Comparison of ENCODE assay signal across 8 cellular contexts in the genomic region with DNA sequence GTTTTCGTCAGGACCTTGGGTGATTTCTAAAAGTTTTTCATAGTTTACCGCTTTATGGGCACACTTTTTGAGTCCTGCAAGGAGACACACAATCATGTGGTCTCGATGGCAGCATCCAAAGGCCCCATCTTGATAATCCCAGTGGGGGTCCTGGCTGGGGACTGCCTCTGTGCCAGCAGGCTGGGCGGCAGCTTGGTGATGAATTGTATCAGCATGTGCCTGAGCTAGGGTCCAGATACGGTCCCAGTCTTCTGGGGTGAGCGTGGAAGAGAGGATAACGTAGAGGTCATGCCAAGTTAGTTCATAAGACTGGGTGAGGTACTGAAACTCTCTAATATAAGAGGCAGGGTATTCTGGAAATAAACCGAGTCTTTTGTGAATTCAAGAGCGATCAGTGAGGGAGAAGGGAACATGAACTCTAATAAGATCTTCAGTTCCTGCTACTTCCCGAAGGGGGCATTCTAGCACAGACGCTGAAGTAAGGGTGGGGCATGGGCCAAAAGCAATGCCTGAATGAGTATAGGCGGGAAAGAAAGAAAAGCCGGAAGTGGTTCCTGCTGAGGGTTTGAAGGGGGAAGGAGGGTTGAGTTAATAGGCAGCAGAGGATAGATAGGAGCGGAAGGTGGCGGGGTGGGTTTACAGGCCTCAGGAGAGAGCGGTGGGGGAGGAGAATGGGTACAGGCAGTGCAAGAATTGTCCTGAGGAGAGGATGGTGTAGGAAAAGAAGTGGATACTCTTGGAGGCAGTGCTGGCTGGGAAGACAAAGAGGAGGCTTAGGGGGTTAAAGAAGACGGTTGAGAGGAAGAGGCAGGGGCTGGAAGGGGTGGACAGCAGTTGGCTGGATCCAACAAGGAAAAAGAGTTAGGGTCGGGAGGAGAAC. TPM values are rescaled to one million over a fixed set of nuclear protein-coding genes. Genes with fewer than 3 reads are reported as not detected.
DNase-seq lines count a peak whose midpoint lies in the region; ATAC-seq and TF ChIP-seq lines count a peak whose summit lies in the region.

No MANE protein-coding gene starts in this region.

- no peaks in the 10 kb centered on the region for H3K36me3 ChIP-seq in kidney epithelial cell (ENCODE audit: control insufficient read depth, insufficient read depth, low read length)

- peak overlapping the region; percentile 2 for H3K4me3 Mint-ChIP-seq in central memory CD8-positive, alpha-beta T cell

- ATAC-seq in HG02981 (IDR thresholded peaks at IDR 0.05; ENCODE audit: unreplicated experiment), result peak; percentile 85
- peak; percentile 71 for ATAC-seq in central memory CD8-positive, alpha-beta T cell (replicated peaks; ENCODE audit: extremely low read depth, poor library complexity, severe bottlenecking)
- ATAC-seq in HG02588 (IDR thresholded peaks at IDR 0.05; ENCODE audit: unreplicated experiment), result no peak

- H3K4me1 Mint-ChIP-seq in central memory CD8-positive, alpha-beta T cell, result peaks cover 11% of the 10 kb centered on the region

- H3K27ac Mint-ChIP-seq in central memory CD8-positive, alpha-beta T cell (ENCODE audit: low read depth), result peak overlapping the region; percentile 62

- peak; percentile 76 for TF ChIP-seq CTCF in kidney epithelial cell (IDR thresholded peaks at IDR 0.05; ENCODE audit: insufficient read depth, low read length, poor library complexity, severe bottlenecking)

- no peaks in the 10 kb centered on the region for H3K36me3 Mint-ChIP-seq in central memory CD8-positive, alpha-beta T cell (ENCODE audit: insufficient read depth)

- H3K9me3 Mint-ChIP-seq in central memory CD8-positive, alpha-beta T cell, result no peaks in the 10 kb centered on the region

- H3K4me3 ChIP-seq in kidney epithelial cell (ENCODE audit: low read depth, low read length), result no peak overlapping the region

- no peaks in the 10 kb centered on the region for H3K27me3 ChIP-seq in kidney epithelial cell (ENCODE audit: control insufficient read depth, insufficient read depth, low read length)

- peak; percentile 97 for DNase-seq in DMS79 treated with DMSO at 0.1 percent for 48 hours (lab: John Stamatoyannopoulos, UW)
- DNase-seq in NCI-H345 (lab: John Stamatoyannopoulos, UW), result peak; percentile 83
- peak; percentile 18 to 37 (median 30) for DNase-seq in activated CD4-positive, CD25-positive, alpha-beta regulatory T cell (lab: John Stamatoyannopoulos, UW)
- DNase-seq in central memory CD8-positive, alpha-beta T cell (ENCODE audit: low spot score in 2 of 2), result peak; percentile 25 to 49
- peak; percentile 70 for DNase-seq in kidney epithelial cell (ENCODE audit: low read depth)
- DNase-seq in stimulated activated CD4-positive, alpha-beta T cell treated with anti-CD3 and anti-CD28 coated beads, Interleukin-15, amount 100 ng/mL, for 48 hours (ENCODE audit: low read depth in 2 of 2), result peak; percentile 68 to 69

- no peaks in the 10 kb centered on the region for H3K27me3 Mint-ChIP-seq in central memory CD8-positive, alpha-beta T cell

RNA-seq across cellular contexts. Expression of a gene that starts 1.6 kb away (rescaled TPM):
- total RNA-seq in kidney epithelial cell, result not detected in 2 replicates

RNA-seq across cellular contexts. Expression of a gene that starts 30.7 kb away (rescaled TPM):
- 31.6 and 32.8 TPM in 2 replicates for total RNA-seq in kidney epithelial cell

RNA-seq across cellular contexts. Expression of a gene that starts 44.5 kb away (rescaled TPM):
- total RNA-seq in kidney epithelial cell, result 17.2 and 18.2 TPM in 2 replicates

RNA-seq across cellular contexts. Expression of a gene that starts 50.6 kb away (rescaled TPM):
- 14.0 and 18.3 TPM in 2 replicates for total RNA-seq in kidney epithelial cell

Comparison
In these comparisons a context has a peak if more than half of its experiments do, and no peak if none do; other contexts are left out.
1. DNase-seq: peak in every context shown above with its lines; median percentile 97 in DMS79 treated with DMSO at 0.1 percent for 48 hours; 83 in NCI-H345; 70 in kidney epithelial cell; 68 in stimulated activated CD4-positive, alpha-beta T cell treated with anti-CD3 and anti-CD28 coated beads, Interleukin-15, amount 100 ng/mL, for 48 hours; 37 in central memory CD8-positive, alpha-beta T cell; 30 in activated CD4-positive, CD25-positive, alpha-beta regulatory T cell.